ENCODE assay signal across 8 cellular contexts in the genomic region with DNA sequence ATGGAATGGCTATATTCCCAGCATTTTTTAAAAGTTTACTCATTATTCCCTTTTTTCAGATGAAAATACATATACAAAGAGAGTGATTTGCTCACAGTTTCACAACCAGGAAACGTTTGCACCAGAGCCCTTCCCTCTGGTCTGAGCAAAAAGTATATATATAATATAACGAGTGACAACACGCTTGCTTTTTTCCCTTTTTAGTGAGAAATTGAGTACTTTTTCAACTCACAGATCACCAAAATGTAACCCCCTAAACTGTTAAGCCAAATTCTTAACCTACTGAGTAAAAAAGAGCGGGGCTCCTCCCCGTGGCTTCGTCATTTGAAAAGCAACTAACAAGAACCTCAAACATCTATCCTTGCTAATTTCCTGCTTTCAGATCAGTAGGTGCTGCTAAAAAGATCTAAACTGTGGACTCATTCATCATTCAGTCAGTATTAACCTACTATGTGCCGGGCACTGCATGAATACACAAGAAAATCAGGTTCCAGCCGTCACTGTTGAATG. TPM values are rescaled to one million over a fixed set of nuclear protein-coding genes. Genes with fewer than 3 reads are reported as not detected.
DNase-seq lines count a peak whose midpoint lies in the region; ATAC-seq and TF ChIP-seq lines count a peak whose summit lies in the region.

No MANE protein-coding gene starts in this region.

- peaks cover 0 to 8% (median 0%) of the 10 kb centered on the region in 3 donors for H3K36me3 Mint-ChIP-seq in CD8-positive, alpha-beta memory T cell
- H3K36me3 Mint-ChIP-seq in osteocyte (ENCODE audit: unreplicated experiment), result no peaks in the 10 kb centered on the region

- H3K4me1 ChIP-seq in CD8-positive, alpha-beta memory T cell (ENCODE audit: insufficient read depth, low read length), result peaks cover 22% of the 10 kb centered on the region

- peak overlapping the region; percentile 87 for H3K27ac ChIP-seq in CD8-positive, alpha-beta memory T cell (ENCODE audit: low read depth, low read length)
- H3K27ac ChIP-seq in epithelial cell of prostate, result peak overlapping the region; percentile 97

- POLR2A ChIA-PET in CD8-positive, alpha-beta memory T cell (lab: Charles Lee), result interaction anchor here (1.9 to 3.3 kb wide), 3 partner anchors 20 to 159 kb away, joined by 5 to 33 read pairs (median 18); a partner anchor contains a TSS

- no peak for ATAC-seq in GM21526 (IDR thresholded peaks at IDR 0.05; ENCODE audit: low FRiP score, unreplicated experiment)

- no peak for TF ChIP-seq RAD21 in Ishikawa (IDR thresholded peaks at IDR 0.05; ENCODE audit: low read depth)

- no peak for TF ChIP-seq EP300 in Ishikawa (IDR thresholded peaks at IDR 0.05; ENCODE audit: borderline replicate concordance)

- no peaks in the 10 kb centered on the region for H3K9me3 Mint-ChIP-seq in CD8-positive, alpha-beta memory T cell
- H3K9me3 Mint-ChIP-seq in osteocyte (ENCODE audit: unreplicated experiment), result no peaks in the 10 kb centered on the region

- peaks cover 33 to 39% (median 33%) of the 10 kb centered on the region in 3 donors for H3K4me1 Mint-ChIP-seq in CD8-positive, alpha-beta memory T cell
- peaks cover 28% of the 10 kb centered on the region for H3K4me1 Mint-ChIP-seq in osteocyte (ENCODE audit: unreplicated experiment)

- no peaks in the 10 kb centered on the region for H3K27me3 ChIP-seq in CD8-positive, alpha-beta memory T cell (ENCODE audit: insufficient read depth, low read length, poor library complexity, severe bottlenecking)

- H3K27me3 Mint-ChIP-seq in CD8-positive, alpha-beta memory T cell, result peaks cover 0 to 4% of the 10 kb centered on the region in 2 donors
- no peaks in the 10 kb centered on the region for H3K27me3 Mint-ChIP-seq in osteocyte (ENCODE audit: unreplicated experiment)

- H3K27ac Mint-ChIP-seq in CD8-positive, alpha-beta memory T cell, result peak overlapping the region; percentile 76 to 98 (median 92)
- H3K27ac Mint-ChIP-seq in osteocyte (ENCODE audit: unreplicated experiment), result peak overlapping the region; percentile 99

- H3K36me3 ChIP-seq in CD8-positive, alpha-beta memory T cell (ENCODE audit: insufficient read depth, low read length), result no peaks in the 10 kb centered on the region

- no peaks in the 10 kb centered on the region for H3K9me3 ChIP-seq in CD8-positive, alpha-beta memory T cell (ENCODE audit: low read length)

- TF ChIP-seq CTCF in osteocyte (IDR thresholded peaks at IDR 0.05), result no peak

- H3K4me3 ChIP-seq in CD8-positive, alpha-beta memory T cell (ENCODE audit: low read length), result peak overlapping the region; percentile 79

- peak; percentile 3 to 67 (median 43) for DNase-seq in CD8-positive, alpha-beta memory T cell
- peak; percentile 69 for DNase-seq in activated CD4-positive, alpha-beta T cell treated with anti-CD3 and anti-CD28 coated beads for 48 hours
- DNase-seq in epithelial cell of prostate (ENCODE audit: low read depth, low spot score), result no peak
- DNase-seq in osteocyte (ENCODE audit: extremely low spot score, unreplicated experiment), result no peak
- DNase-seq in germinal center (ENCODE audit: low spot score), result no peak
- no peak for DNase-seq in AG08395 (ENCODE audit: low spot score)

- CTCF ChIA-PET in CD8-positive, alpha-beta memory T cell (lab: Charles Lee), result interaction anchor here (1.4 to 2.9 kb wide), 2 partner anchors 159 to 237 kb away, joined by 8 to 14 read pairs; a partner anchor contains a TSS

- H3K4me3 Mint-ChIP-seq in CD8-positive, alpha-beta memory T cell, result peak overlapping the region; percentile 86 to 98 (median 96)
- peak overlapping the region; percentile 92 for H3K4me3 Mint-ChIP-seq in osteocyte (ENCODE audit: unreplicated experiment)

TF ChIP-seq in Ishikawa, 13 proteins besides CTCF, POLR2A, EP300 and RAD21:
- TF ChIP-seq CEBPB (IDR thresholded peaks at IDR 0.05), result 0 out of 2 replicates have a peak, but pooled peaks have one; percentile 8
- TF ChIP-seq FOXM1 (IDR thresholded peaks at IDR 0.05; ENCODE audit: borderline replicate concordance, low read depth), result no peak

RNA-seq across cellular contexts. Expression of a gene that starts 1.0 kb away (rescaled TPM):
- total RNA-seq in CD8-positive, alpha-beta memory T cell, result 100 to 1,000 TPM; 118 to 124 TPM
- 45.0 TPM for polyA plus RNA-seq in CD8-positive, alpha-beta memory T cell
- 47.6 and 58.9 TPM in 2 replicates for total RNA-seq in osteocyte

RNA-seq across cellular contexts. Expression of a gene that starts 45.5 kb away (rescaled TPM):
- 10 to 100 TPM; 14.9 to 17.9 TPM for total RNA-seq in CD8-positive, alpha-beta memory T cell
- polyA plus RNA-seq in CD8-positive, alpha-beta memory T cell, result 17.0 TPM
- 19.0 and 20.1 TPM in 2 replicates for total RNA-seq in osteocyte

Comparison
In these comparisons a context has a peak if more than half of its experiments do, and no peak if none do; other contexts are left out.
1. DNase-seq: peak in CD8-positive, alpha-beta memory T cell (5 of 5) and activated CD4-positive, alpha-beta T cell treated with anti-CD3 and anti-CD28 coated beads for 48 hours (single experiment); none in epithelial cell of prostate (single experiment), osteocyte (single experiment), germinal center (single experiment) and AG08395 (single experiment).